In genomic region chr14:57930241-57930975, GRCh38 we compare ENCODE assay signal across 28 cellular contexts.
"Had no signal": no experiment of that assay in that cellular context is flagged by ENCODE, and none has a peak within 500 bp of the region (broad histone marks: within the 10 kb centered on the region; RNA-seq: fewer than 3 reads in every experiment).

No MANE protein-coding gene starts in this region.

- DNase-seq: activated CD4-positive, alpha-beta T cell treated with anti-CD3 and anti-CD28 coated beads for 36 hours; activated CD4-positive, CD25-positive, alpha-beta regulatory T cell; activated effector memory CD4-positive, alpha-beta T cell treated with Interleukin-2 at 50 U/mL for 16 hours; activated naive CD4-positive, alpha-beta T cell treated with anti-CD3 and anti-CD28 coated beads for 36 hours; activated naive CD8-positive, alpha-beta T cell treated with anti-CD3 and anti-CD28 coated beads for 36 hours; activated T-cell treated with anti-CD3 and anti-CD28 coated beads for 4 hours; activated T-cell treated with anti-CD3 and anti-CD28 coated beads, Interleukin-2, amount 50 U/mL, for 72 hours; adrenal gland; aorta; body of pancreas; dermis blood vessel endothelial cell; effector CD4-positive, alpha-beta T cell; esophagus squamous epithelium; foreskin melanocyte; glutamatergic neuron; natural killer cell; occipital lobe; right cardiac atrium; stimulated activated CD4-positive, alpha-beta T cell treated with anti-CD3 and anti-CD28 coated beads, Interleukin-15, amount 100 ng/mL, for 24 hours; stimulated activated CD4-positive, alpha-beta T cell treated with anti-CD3 and anti-CD28 coated beads, Interleukin-2, amount 100 ng/mL, for 24 hours; stimulated activated naive B cell treated with anti-CD40 and anti-IgM and Interleukin-4, amounts not matched to agents 10 μg/mL and 1 μg/mL and 100 μg/mL, for 72 hours; stomach; thyroid gland; upper lobe of right lung had no signal

- H3K27me3 ChIP-seq: adrenal gland, body of pancreas, esophagus squamous epithelium, neural progenitor cell, thyroid gland, upper lobe of right lung had no signal

- FAIRE-seq: colon, islet of Langerhans had no signal

- H3K4me1 ChIP-seq: adrenal gland, body of pancreas, esophagus squamous epithelium, parathyroid adenoma, stomach, thyroid gland, upper lobe of right lung had no signal

- H3K9me3 ChIP-seq: adrenal gland, body of pancreas, esophagus squamous epithelium, stomach, thyroid gland, upper lobe of right lung had no signal

- H3K36me3 ChIP-seq: adrenal gland, esophagus squamous epithelium, neural progenitor cell, stomach, thyroid gland, upper lobe of right lung had no signal

- H3K4me3 ChIP-seq: adrenal gland, body of pancreas, esophagus squamous epithelium, neural progenitor cell, stomach, thyroid gland, upper lobe of right lung had no signal

- H3K27ac ChIP-seq: adrenal gland, body of pancreas, esophagus squamous epithelium, neural progenitor cell, parathyroid adenoma, stomach, thyroid gland, upper lobe of right lung had no signal

- ATAC-seq: activated CD4-positive, alpha-beta T cell treated with anti-CD3 and anti-CD28 coated beads for 36 hours; activated T-cell treated with anti-CD3 and anti-CD28 coated beads, Interleukin-2, amount 50 U/mL, for 72 hours; body of pancreas; natural killer cell; right cardiac atrium; stimulated activated naive B cell treated with anti-CD40 and anti-IgM and Interleukin-4, amounts not matched to agents 10 μg/mL and 1 μg/mL and 100 μg/mL, for 72 hours; upper lobe of right lung had no signal
